1 cellular context compared by ENCODE assay signal in the genomic region with DNA sequence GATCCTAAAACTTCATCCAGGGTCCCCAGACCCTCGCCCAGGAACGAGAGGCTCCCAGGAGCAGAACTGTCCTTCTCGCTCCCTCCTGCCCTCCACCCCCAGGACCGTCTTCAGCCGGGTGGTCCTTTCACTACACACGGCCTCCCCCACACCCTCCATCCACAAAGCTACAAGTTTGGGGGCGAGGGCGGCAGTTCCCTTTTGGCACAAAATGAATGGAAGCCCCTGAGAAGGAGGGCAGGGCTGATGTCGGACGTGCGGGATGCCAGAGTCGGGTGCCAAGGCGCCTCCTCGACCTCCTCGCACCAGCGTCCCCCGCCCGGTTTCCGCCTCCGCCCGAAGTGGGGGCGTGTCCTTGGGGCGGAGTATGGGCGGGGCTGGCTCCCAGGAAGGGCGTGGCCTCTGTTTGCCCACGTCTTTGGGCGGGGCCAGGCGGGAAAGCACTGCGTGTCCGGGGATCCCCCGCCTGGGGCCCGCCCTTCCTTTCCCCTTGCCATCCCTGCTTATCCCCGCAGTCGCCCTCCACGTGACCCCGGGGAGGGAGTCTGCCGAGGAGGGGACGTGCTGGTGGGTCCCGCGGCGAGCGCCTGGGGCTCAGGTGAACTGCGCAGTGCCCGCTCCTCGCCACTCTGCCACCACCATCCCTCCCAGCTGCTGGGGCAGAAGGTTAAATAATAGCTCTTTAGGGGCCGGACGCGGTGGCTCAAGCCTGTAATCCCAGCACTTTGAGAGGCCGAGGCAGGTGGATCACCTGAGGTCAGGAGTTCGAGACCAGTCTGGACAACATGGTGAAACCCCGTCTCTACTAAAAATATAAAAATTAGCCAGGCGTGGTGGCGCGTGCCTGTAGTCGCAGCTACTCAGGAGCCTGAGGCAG.
TF ChIP-seq lines count a peak whose summit lies in the region.

No MANE protein-coding gene starts in this region.

TF ChIP-seq in HepG2, 621 proteins besides CTCF, POLR2A, EP300 and RAD21 (continued from another document and continues in another):
- TF ChIP-seq SOX13 (IDR thresholded peaks at IDR 0.05) (no peak), SOX13 (CRISPR knock-in tag; conservative IDR thresholded peaks at IDR 0.05 in 1 of 2, IDR thresholded peaks at IDR 0.05 in 1 of 2) (peak in 1 of 2 experiments; percentile 24; a peak in 1 of 4 replicates), ELF1 (CRISPR knock-in tag; IDR thresholded peaks at IDR 0.05) (peak; percentile 80), SPEN (CRISPR knock-in tag; IDR thresholded peaks at IDR 0.05; ENCODE audit: low read depth) (peak; percentile 55; the same call in 1 of the 2 replicates), KLF11 (CRISPR knock-in tag; IDR thresholded peaks at IDR 0.05) (0 out of 2 replicates have a peak, but pooled peaks have one; percentile 28), ZMYM4 (CRISPR knock-in tag; IDR thresholded peaks at IDR 0.05) (peak; percentile 63; the same call in 1 of the 2 replicates), ONECUT2 (CRISPR knock-in tag; IDR thresholded peaks at IDR 0.05) (no peak), ZNF746 (CRISPR knock-in tag; IDR thresholded peaks at IDR 0.05) (peak; percentile 68; the same call in 1 of the 2 replicates), SP5 (CRISPR knock-in tag; IDR thresholded peaks at IDR 0.05; ENCODE audit: borderline replicate concordance, low read depth) (peak; percentile 85), SP4 (CRISPR knock-in tag; IDR thresholded peaks at IDR 0.05) (peak; percentile 99), RAD51 (IDR thresholded peaks at IDR 0.05; ENCODE audit: borderline replicate concordance) (peak; percentile 53; the same call in 1 of the 2 replicates), TAF1 (CRISPR knock-in tag; IDR thresholded peaks at IDR 0.05) (peak; percentile 42; the same call in 1 of the 2 replicates), TEAD3 (CRISPR knock-in tag; optimal IDR thresholded peaks at IDR 0.05; ENCODE audit: borderline replicate concordance) (peak; percentile 30), HIVEP1 (CRISPR knock-in tag; IDR thresholded peaks at IDR 0.05) (peak; percentile 100), ZNF713 (CRISPR knock-in tag; IDR thresholded peaks at IDR 0.05) (no peak), SRSF4 (IDR thresholded peaks at IDR 0.05; ENCODE audit: low read depth, low read length, poor library complexity, severe bottlenecking) (no peak), FOSL1 (CRISPR knock-in tag; IDR thresholded peaks at IDR 0.05; ENCODE audit: borderline replicate concordance) (no peak), FOXP1 (IDR thresholded peaks at IDR 0.05) (no peak), FOXP1 (CRISPR knock-in tag; IDR thresholded peaks at IDR 0.05) (no peak), ZNF350 (CRISPR knock-in tag; IDR thresholded peaks at IDR 0.05; ENCODE audit: borderline replicate concordance, low read depth) (peak; percentile 83), KLF6 (CRISPR knock-in tag; IDR thresholded peaks at IDR 0.05) (no peak), ETV5 (CRISPR knock-in tag; IDR thresholded peaks at IDR 0.05; ENCODE audit: borderline replicate concordance) (peak; percentile 59; the same call in 1 of the 2 replicates), SKI (IDR thresholded peaks at IDR 0.05; ENCODE audit: partially characterized antibody) (peak; percentile 39), GABPA (IDR thresholded peaks at IDR 0.05; ENCODE audit: low read depth, low read length) (peak; percentile 47; the same call in 1 of the 2 replicates), GABPA (CRISPR knock-in tag; IDR thresholded peaks at IDR 0.05; ENCODE audit: low read depth) (peak; percentile 72), ZNF205 (CRISPR knock-in tag; IDR thresholded peaks at IDR 0.05) (no peak), MYC (CRISPR knock-in tag; IDR thresholded peaks at IDR 0.05; ENCODE audit: borderline replicate concordance) (peak; percentile 79; the same call in 1 of the 2 replicates), NFKBIZ (CRISPR knock-in tag; IDR thresholded peaks at IDR 0.05) (0 out of 2 replicates have a peak, but pooled peaks have one; percentile 26), MAZ (IDR thresholded peaks at IDR 0.05; ENCODE audit: borderline replicate concordance, low read depth, low read length) (peak; percentile 93), MAZ (CRISPR knock-in tag; IDR thresholded peaks at IDR 0.05; ENCODE audit: low read depth) (peak; percentile 77), ZNF121 (CRISPR knock-in tag; IDR thresholded peaks at IDR 0.05) (peak; percentile 97), ZKSCAN1 (IDR thresholded peaks at IDR 0.05; ENCODE audit: low read length) (peak; percentile 35; the same call in 1 of the 2 replicates), ZC3H4 (CRISPR knock-in tag; IDR thresholded peaks at IDR 0.05; ENCODE audit: borderline replicate concordance) (no peak)
- TF ChIP-seq, protein P1, sequence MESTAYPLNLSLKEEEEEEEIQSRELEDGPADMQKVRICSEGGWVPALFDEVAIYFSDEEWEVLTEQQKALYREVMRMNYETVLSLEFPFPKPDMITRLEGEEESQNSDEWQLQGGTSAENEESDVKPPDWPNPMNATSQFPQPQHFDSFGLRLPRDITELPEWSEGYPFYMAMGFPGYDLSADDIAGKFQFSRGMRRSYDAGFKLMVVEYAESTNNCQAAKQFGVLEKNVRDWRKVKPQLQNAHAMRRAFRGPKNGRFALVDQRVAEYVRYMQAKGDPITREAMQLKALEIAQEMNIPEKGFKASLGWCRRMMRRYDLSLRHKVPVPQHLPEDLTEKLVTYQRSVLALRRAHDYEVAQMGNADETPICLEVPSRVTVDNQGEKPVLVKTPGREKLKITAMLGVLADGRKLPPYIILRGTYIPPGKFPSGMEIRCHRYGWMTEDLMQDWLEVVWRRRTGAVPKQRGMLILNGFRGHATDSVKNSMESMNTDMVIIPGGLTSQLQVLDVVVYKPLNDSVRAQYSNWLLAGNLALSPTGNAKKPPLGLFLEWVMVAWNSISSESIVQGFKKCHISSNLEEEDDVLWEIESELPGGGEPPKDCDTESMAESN (CRISPR knock-in tag; conservative IDR thresholded peaks at IDR 0.05), result 0 out of 2 replicates have a peak, but pooled peaks have one; percentile 64
- TF ChIP-seq, protein P2, sequence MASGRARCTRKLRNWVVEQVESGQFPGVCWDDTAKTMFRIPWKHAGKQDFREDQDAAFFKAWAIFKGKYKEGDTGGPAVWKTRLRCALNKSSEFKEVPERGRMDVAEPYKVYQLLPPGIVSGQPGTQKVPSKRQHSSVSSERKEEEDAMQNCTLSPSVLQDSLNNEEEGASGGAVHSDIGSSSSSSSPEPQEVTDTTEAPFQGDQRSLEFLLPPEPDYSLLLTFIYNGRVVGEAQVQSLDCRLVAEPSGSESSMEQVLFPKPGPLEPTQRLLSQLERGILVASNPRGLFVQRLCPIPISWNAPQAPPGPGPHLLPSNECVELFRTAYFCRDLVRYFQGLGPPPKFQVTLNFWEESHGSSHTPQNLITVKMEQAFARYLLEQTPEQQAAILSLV (CRISPR knock-in tag; IDR thresholded peaks at IDR 0.05; ENCODE audit: borderline replicate concordance), result peak; percentile 69
- TF ChIP-seq, protein P3, sequence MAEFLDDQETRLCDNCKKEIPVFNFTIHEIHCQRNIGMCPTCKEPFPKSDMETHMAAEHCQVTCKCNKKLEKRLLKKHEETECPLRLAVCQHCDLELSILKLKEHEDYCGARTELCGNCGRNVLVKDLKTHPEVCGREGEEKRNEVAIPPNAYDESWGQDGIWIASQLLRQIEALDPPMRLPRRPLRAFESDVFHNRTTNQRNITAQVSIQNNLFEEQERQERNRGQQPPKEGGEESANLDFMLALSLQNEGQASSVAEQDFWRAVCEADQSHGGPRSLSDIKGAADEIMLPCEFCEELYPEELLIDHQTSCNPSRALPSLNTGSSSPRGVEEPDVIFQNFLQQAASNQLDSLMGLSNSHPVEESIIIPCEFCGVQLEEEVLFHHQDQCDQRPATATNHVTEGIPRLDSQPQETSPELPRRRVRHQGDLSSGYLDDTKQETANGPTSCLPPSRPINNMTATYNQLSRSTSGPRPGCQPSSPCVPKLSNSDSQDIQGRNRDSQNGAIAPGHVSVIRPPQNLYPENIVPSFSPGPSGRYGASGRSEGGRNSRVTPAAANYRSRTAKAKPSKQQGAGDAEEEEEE (CRISPR knock-in tag; IDR thresholded peaks at IDR 0.05; ENCODE audit: borderline replicate concordance), result peak; percentile 79; the same call in 1 of the 2 replicates
- TF ChIP-seq, protein P4, sequence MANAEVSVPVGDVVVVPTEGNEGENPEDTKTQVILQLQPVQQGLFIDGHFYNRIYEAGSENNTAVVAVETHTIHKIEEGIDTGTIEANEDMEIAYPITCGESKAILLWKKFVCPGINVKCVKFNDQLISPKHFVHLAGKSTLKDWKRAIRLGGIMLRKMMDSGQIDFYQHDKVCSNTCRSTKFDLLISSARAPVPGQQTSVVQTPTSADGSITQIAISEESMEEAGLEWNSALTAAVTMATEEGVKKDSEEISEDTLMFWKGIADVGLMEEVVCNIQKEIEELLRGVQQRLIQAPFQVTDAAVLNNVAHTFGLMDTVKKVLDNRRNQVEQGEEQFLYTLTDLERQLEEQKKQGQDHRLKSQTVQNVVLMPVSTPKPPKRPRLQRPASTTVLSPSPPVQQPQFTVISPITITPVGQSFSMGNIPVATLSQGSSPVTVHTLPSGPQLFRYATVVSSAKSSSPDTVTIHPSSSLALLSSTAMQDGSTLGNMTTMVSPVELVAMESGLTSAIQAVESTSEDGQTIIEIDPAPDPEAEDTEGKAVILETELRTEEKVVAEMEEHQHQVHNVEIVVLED (CRISPR knock-in tag; IDR thresholded peaks at IDR 0.05; ENCODE audit: borderline replicate concordance), result peak; percentile 53
- TF ChIP-seq, protein P5, sequence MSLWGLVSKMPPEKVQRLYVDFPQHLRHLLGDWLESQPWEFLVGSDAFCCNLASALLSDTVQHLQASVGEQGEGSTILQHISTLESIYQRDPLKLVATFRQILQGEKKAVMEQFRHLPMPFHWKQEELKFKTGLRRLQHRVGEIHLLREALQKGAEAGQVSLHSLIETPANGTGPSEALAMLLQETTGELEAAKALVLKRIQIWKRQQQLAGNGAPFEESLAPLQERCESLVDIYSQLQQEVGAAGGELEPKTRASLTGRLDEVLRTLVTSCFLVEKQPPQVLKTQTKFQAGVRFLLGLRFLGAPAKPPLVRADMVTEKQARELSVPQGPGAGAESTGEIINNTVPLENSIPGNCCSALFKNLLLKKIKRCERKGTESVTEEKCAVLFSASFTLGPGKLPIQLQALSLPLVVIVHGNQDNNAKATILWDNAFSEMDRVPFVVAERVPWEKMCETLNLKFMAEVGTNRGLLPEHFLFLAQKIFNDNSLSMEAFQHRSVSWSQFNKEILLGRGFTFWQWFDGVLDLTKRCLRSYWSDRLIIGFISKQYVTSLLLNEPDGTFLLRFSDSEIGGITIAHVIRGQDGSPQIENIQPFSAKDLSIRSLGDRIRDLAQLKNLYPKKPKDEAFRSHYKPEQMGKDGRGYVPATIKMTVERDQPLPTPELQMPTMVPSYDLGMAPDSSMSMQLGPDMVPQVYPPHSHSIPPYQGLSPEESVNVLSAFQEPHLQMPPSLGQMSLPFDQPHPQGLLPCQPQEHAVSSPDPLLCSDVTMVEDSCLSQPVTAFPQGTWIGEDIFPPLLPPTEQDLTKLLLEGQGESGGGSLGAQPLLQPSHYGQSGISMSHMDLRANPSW (CRISPR knock-in tag; IDR thresholded peaks at IDR 0.05; ENCODE audit: borderline replicate concordance), result no peak
- TF ChIP-seq, protein P6, sequence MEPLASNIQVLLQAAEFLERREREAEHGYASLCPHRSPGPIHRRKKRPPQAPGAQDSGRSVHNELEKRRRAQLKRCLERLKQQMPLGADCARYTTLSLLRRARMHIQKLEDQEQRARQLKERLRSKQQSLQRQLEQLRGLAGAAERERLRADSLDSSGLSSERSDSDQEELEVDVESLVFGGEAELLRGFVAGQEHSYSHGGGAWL (CRISPR knock-in tag; IDR thresholded peaks at IDR 0.05), result peak; percentile 57; the same call in 1 of the 2 replicates
- TF ChIP-seq, protein P7, sequence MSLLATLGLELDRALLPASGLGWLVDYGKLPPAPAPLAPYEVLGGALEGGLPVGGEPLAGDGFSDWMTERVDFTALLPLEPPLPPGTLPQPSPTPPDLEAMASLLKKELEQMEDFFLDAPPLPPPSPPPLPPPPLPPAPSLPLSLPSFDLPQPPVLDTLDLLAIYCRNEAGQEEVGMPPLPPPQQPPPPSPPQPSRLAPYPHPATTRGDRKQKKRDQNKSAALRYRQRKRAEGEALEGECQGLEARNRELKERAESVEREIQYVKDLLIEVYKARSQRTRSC (CRISPR knock-in tag; IDR thresholded peaks at IDR 0.05; ENCODE audit: low read depth), result no peak
- TF ChIP-seq, protein P8, sequence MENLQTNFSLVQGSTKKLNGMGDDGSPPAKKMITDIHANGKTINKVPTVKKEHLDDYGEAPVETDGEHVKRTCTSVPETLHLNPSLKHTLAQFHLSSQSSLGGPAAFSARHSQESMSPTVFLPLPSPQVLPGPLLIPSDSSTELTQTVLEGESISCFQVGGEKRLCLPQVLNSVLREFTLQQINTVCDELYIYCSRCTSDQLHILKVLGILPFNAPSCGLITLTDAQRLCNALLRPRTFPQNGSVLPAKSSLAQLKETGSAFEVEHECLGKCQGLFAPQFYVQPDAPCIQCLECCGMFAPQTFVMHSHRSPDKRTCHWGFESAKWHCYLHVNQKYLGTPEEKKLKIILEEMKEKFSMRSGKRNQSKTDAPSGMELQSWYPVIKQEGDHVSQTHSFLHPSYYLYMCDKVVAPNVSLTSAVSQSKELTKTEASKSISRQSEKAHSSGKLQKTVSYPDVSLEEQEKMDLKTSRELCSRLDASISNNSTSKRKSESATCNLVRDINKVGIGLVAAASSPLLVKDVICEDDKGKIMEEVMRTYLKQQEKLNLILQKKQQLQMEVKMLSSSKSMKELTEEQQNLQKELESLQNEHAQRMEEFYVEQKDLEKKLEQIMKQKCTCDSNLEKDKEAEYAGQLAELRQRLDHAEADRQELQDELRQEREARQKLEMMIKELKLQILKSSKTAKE (CRISPR knock-in tag; IDR thresholded peaks at IDR 0.05; ENCODE audit: borderline replicate concordance), result peak; percentile 71
- TF ChIP-seq, protein P9, sequence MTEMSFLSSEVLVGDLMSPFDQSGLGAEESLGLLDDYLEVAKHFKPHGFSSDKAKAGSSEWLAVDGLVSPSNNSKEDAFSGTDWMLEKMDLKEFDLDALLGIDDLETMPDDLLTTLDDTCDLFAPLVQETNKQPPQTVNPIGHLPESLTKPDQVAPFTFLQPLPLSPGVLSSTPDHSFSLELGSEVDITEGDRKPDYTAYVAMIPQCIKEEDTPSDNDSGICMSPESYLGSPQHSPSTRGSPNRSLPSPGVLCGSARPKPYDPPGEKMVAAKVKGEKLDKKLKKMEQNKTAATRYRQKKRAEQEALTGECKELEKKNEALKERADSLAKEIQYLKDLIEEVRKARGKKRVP (CRISPR knock-in tag; IDR thresholded peaks at IDR 0.05), result peak in 1 of 2 experiments; percentile 31; a peak in 1 of 4 replicates
- TF ChIP-seq, protein P10, sequence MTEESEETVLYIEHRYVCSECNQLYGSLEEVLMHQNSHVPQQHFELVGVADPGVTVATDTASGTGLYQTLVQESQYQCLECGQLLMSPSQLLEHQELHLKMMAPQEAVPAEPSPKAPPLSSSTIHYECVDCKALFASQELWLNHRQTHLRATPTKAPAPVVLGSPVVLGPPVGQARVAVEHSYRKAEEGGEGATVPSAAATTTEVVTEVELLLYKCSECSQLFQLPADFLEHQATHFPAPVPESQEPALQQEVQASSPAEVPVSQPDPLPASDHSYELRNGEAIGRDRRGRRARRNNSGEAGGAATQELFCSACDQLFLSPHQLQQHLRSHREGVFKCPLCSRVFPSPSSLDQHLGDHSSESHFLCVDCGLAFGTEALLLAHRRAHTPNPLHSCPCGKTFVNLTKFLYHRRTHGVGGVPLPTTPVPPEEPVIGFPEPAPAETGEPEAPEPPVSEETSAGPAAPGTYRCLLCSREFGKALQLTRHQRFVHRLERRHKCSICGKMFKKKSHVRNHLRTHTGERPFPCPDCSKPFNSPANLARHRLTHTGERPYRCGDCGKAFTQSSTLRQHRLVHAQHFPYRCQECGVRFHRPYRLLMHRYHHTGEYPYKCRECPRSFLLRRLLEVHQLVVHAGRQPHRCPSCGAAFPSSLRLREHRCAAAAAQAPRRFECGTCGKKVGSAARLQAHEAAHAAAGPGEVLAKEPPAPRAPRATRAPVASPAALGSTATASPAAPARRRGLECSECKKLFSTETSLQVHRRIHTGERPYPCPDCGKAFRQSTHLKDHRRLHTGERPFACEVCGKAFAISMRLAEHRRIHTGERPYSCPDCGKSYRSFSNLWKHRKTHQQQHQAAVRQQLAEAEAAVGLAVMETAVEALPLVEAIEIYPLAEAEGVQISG (CRISPR knock-in tag; IDR thresholded peaks at IDR 0.05), result peak; percentile 22; the same call in 1 of the 2 replicates
